16 cellular contexts compared by ENCODE assay signal in the genomic region with DNA sequence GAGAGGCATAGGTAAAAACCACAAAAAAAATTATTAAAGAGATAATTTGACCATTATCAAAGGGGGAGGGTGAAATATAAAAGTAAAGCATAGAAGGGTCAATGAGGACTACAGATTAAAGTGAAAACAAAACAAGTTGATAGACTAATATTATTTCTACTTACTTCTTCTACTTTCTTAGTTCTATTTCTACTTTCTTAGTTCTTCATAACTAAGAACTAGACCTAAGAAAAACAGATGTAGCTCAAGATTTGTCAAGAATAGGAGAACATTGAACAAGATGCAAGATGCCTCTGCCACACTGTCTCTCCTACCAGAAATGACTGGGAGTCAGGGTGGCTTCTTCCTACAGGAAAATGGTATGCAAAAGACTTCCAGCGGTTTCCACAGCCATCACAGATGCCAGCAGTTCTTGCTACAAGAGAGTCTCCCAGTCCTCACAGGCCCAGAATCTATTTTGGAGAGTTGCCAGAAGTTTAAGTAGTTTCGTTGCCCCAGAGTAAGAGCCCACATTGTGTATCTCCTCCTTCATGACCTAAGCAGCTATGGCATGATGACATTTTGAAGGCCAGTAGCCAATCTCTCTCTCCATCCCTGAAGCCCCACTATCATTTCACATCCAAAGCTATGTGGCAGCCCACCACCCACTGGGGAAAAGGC. TPM values are rescaled to one million over a fixed set of nuclear protein-coding genes. Genes with fewer than 3 reads are reported as not detected.
DNase-seq lines count a peak whose midpoint lies in the region; ATAC-seq, FAIRE-seq and TF ChIP-seq lines count a peak whose summit lies in the region.
"Had no signal": no experiment of that assay in that cellular context is flagged by ENCODE, and none has a peak within 500 bp of the region (broad histone marks: within the 10 kb centered on the region; RNA-seq: fewer than 3 reads in every experiment).

No MANE protein-coding gene starts in this region.

- no peak for TF ChIP-seq CTCF in bronchial epithelial cell (IDR thresholded peaks at IDR 0.05; ENCODE audit: insufficient read depth, low read length, severe bottlenecking)
- TF ChIP-seq CTCF in ovary (IDR thresholded peaks at IDR 0.05) = no peak

- no peak overlapping the region for H3K27ac ChIP-seq in ovary
- H3K27ac ChIP-seq: BLaER1 had no signal

- H3K9me3 ChIP-seq in ovary = no peaks in the 10 kb centered on the region
- H3K9me3 ChIP-seq: BLaER1 had no signal

- TF ChIP-seq POLR2A in ovary (IDR thresholded peaks at IDR 0.05) = no peak

- WGBS in ovary, 3 donors = 93 to 95% (median 94%) methylated on average over 2 of the region's 2 CpGs

- peak; percentile 83 for ATAC-seq in GM18867 (IDR thresholded peaks at IDR 0.05; ENCODE audit: unreplicated experiment)
- ATAC-seq in GM21367 (IDR thresholded peaks at IDR 0.05; ENCODE audit: unreplicated experiment) = peak; percentile 53
- ATAC-seq in HG02973 (IDR thresholded peaks at IDR 0.05; ENCODE audit: unreplicated experiment) = peak; percentile 76

- no peaks in the 10 kb centered on the region for H3K4me1 ChIP-seq in ovary (ENCODE audit: insufficient read depth)
- H3K4me1 ChIP-seq: BLaER1 had no signal

- FAIRE-seq in bronchial epithelial cell (lab: Jason Lieb, UNC) = peak; percentile 84
- FAIRE-seq: GM18507 had no signal

- no peaks in the 10 kb centered on the region for H3K27me3 ChIP-seq in bronchial epithelial cell (ENCODE audit: control insufficient read depth, insufficient read depth, low read length)
- no peaks in the 10 kb centered on the region for H3K27me3 ChIP-seq in ovary
- H3K27me3 ChIP-seq: BLaER1 had no signal

- DNase-seq in bronchial epithelial cell (ENCODE audit: low read depth) = no peak
- DNase-seq in NCI-H345 treated with DMSO at 0.1 percent for 48 hours (lab: John Stamatoyannopoulos, UW; ENCODE audit: unreplicated experiment) = no peak
- DNase-seq in stimulated activated CD4-positive, alpha-beta T cell treated with anti-CD3 and anti-CD28 coated beads, Interleukin-4, amount 100 ng/mL, for 4 hours = no peak
- DNase-seq in ovary = no peak
- DNase-seq: DMS153, EL, GOT3, NCI-H1048, NCI-H146, NCI-H2107, NCI-H82 had no signal

- no peaks in the 10 kb centered on the region for H3K36me3 ChIP-seq in bronchial epithelial cell (ENCODE audit: control insufficient read depth, insufficient read depth, low read length)
- H3K36me3 ChIP-seq in ovary = no peaks in the 10 kb centered on the region

- TF ChIP-seq EP300 in ovary (IDR thresholded peaks at IDR 0.05) = no peak

- no peak overlapping the region for H3K4me3 ChIP-seq in bronchial epithelial cell (ENCODE audit: low read depth, low read length)
- H3K4me3 ChIP-seq in ovary = no peak overlapping the region
- H3K4me3 ChIP-seq: BLaER1 had no signal

- intact Hi-C loops in ovary (cut with DNase I) = no loop called here

RNA-seq across cellular contexts. Expression of a gene that starts 42.9 kb away (rescaled TPM):
- total RNA-seq in bronchial epithelial cell (2.8 and 2.9 TPM in 2 replicates), ovary (10 to 100 TPM; 15.3 to 31.6 (median 26.0) TPM)
- polyA plus RNA-seq in ovary = 10 to 100 TPM; 12.0 to 15.5 TPM
